Comparison of ENCODE assay signal across 21 cellular contexts in the genomic region with DNA sequence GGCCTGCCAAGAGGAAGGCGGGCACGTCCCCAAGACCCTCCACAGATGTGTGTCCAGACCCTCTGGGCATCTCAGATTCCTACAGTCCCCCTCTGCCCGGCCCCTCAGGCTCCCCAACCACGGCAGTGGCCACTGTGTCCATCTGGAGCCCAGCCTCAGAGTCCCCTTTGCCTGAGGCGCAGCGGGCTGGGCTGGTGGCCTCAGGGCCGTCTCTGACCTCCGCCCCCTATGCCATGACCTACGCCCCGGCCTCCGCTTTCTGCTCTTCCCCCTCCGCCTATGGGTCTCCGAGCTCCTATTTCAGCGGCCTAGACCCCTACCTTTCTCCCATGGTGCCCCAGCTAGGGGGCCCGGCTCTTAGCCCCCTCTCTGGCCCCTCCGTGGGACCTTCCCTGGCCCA. TPM values are rescaled to one million over a fixed set of nuclear protein-coding genes. Genes with fewer than 3 reads are reported as not detected.
A peak's percentile ranks its signal among the peaks of the same experiment; 100 is the strongest.
DNase-seq lines count a peak whose midpoint lies in the region; ATAC-seq, FAIRE-seq and TF ChIP-seq lines count a peak whose summit lies in the region.
"Had no signal": no experiment of that assay in that cellular context is flagged by ENCODE, and none has a peak within 500 bp of the region (broad histone marks: within the 10 kb centered on the region; RNA-seq: fewer than 3 reads in every experiment).

No MANE protein-coding gene starts in this region.

- peak overlapping the region; percentile 14 for H3K27ac ChIP-seq in HUES48 (ENCODE audit: low read depth, low read length)
- H3K27ac ChIP-seq in H1 (ENCODE audit: low read depth, low read length), result no peak overlapping the region
- no peak overlapping the region for H3K27ac ChIP-seq in mesenchymal stem cell (ENCODE audit: low read length, poor library complexity, severe bottlenecking)
- H3K27ac ChIP-seq in neuronal stem cell (replicated peaks; ENCODE audit: low read length), result peak overlapping the region; percentile 55
- H3K27ac ChIP-seq in MM.1S (ENCODE audit: low read length), result no peak overlapping the region
- H3K27ac ChIP-seq: BLaER1, GM23248 had no signal

- H3K4ac ChIP-seq in H1 (replicated peaks; ENCODE audit: insufficient read length, low read depth, low read length), result no peak overlapping the region
- H3K4ac ChIP-seq in mesenchymal stem cell (ENCODE audit: low read depth in 1 of 2, low read length in 2 of 2), result no peak overlapping the region
- H3K4ac ChIP-seq in neuronal stem cell (ENCODE audit: low read length), result no peak overlapping the region

- H3K27me3 ChIP-seq in HUES48 (ENCODE audit: control insufficient read depth, insufficient read depth, low read length) (no peaks in the 10 kb centered on the region), H1 (replicated peaks in 1 of 4; ENCODE audit: control insufficient read depth in 3 of 4, extremely low read depth in 1 of 4, insufficient read depth in 3 of 4, low read length in 3 of 4) (no peaks in the 10 kb centered on the region), mesenchymal stem cell (ENCODE audit: control insufficient read depth in 1 of 2, insufficient read depth in 1 of 2, low read length in 2 of 2) (peaks cover 22 to 46% of the 10 kb centered on the region in 2 experiments), neuronal stem cell (ENCODE audit: control insufficient read depth in 3 of 3, insufficient read depth in 3 of 3, low read depth in 1 of 3, low read length in 3 of 3) (peaks cover 0 to 16% (median 0%) of the 10 kb centered on the region in 3 experiments), MM.1S (replicated peaks; ENCODE audit: insufficient read depth, low read length) (peaks cover 59% of the 10 kb centered on the region)
- H3K27me3 ChIP-seq: BLaER1 had no signal

- TF ChIP-seq RAD21 in H1 (IDR thresholded peaks at IDR 0.05 in 1 of 2, conservative IDR thresholded peaks at IDR 0.05 in 1 of 2; ENCODE audit: low read depth in 2 of 2, low read length in 2 of 2), result no peak

- FAIRE-seq in H1 (lab: Jason Lieb, UNC), result no peak

- POLR2A ChIA-PET in H1 (lab: Charles Lee; ENCODE audit: partially characterized antibody), result interaction anchor here (0.5 to 1.8 kb wide), 3 partner anchors 10 to 74 kb away, joined by 3 to 18 read pairs (median 3); no protein-coding TSS in a partner anchor

- H4K8ac ChIP-seq in H1 (ENCODE audit: extremely low read depth, insufficient read depth, low read length) (no peak overlapping the region), mesenchymal stem cell (ENCODE audit: low read length) (no peak overlapping the region), neuronal stem cell (ENCODE audit: low read depth, low read length) (no peak overlapping the region)

- DNase-seq in H1 (ENCODE audit: low read depth in 1 of 2, low spot score in 2 of 2) (no peak), mesenchymal stem cell (no peak), neuronal stem cell (ENCODE audit: low spot score) (no peak), MM.1S (no peak), middle frontal gyrus (ENCODE audit: extremely low spot score, low spot score) (no peak)
- DNase-seq in activated T-cell treated with anti-CD3 and anti-CD28 coated beads, Interleukin-2, amount 50 U/mL, for 4 hours, result no peak
- DNase-seq: 8988T; Calu3; CD4-positive, alpha-beta memory T cell; DMS79 treated with DMSO at 0.1 percent for 48 hours; GF-D8; HFFc6 had no signal

- H3K14ac ChIP-seq in H1 (ENCODE audit: insufficient read length) (no peak overlapping the region), mesenchymal stem cell (ENCODE audit: low read length in 2 of 2) (no peak overlapping the region), neuronal stem cell (ENCODE audit: low read length) (no peak overlapping the region)

- H3F3A ChIP-seq in MM.1S (ENCODE audit: insufficient read depth, low read length), result no peaks in the 10 kb centered on the region

- H3K9me3 ChIP-seq in HUES48 (ENCODE audit: control insufficient read depth, insufficient read depth, low read length) (no peaks in the 10 kb centered on the region), H1 (ENCODE audit: insufficient read depth in 2 of 2, low read depth in 1 of 2, low read length in 1 of 2) (no peaks in the 10 kb centered on the region), mesenchymal stem cell (ENCODE audit: control insufficient read depth, low read length) (no peaks in the 10 kb centered on the region), neuronal stem cell (replicated peaks in 1 of 2; ENCODE audit: control insufficient read depth in 2 of 2, insufficient read depth in 1 of 2, low read depth in 1 of 2, low read length in 2 of 2) (no peaks in the 10 kb centered on the region), MM.1S (replicated peaks; ENCODE audit: insufficient read depth, low read length) (no peaks in the 10 kb centered on the region)
- H3K9me3 ChIP-seq: BLaER1 had no signal

- H3K36me3 ChIP-seq in HUES48 (ENCODE audit: control insufficient read depth, insufficient read depth, low read length) (no peaks in the 10 kb centered on the region), H1 (ENCODE audit: control insufficient read depth in 2 of 4, insufficient read depth in 4 of 4, low read length in 3 of 4) (no peaks in the 10 kb centered on the region), mesenchymal stem cell (ENCODE audit: control insufficient read depth in 1 of 2, insufficient read depth in 2 of 2, low read depth in 1 of 2, low read length in 2 of 2) (no peaks in the 10 kb centered on the region), neuronal stem cell (replicated peaks in 1 of 2; ENCODE audit: control insufficient read depth in 2 of 2, insufficient read depth in 2 of 2, low read length in 2 of 2) (no peaks in the 10 kb centered on the region), MM.1S (replicated peaks; ENCODE audit: insufficient read depth, low read length) (no peaks in the 10 kb centered on the region)
- H3K36me3 ChIP-seq: BLaER1 had no signal

- H3K4me2 ChIP-seq in H1 (ENCODE audit: insufficient read depth in 1 of 2, low read depth in 2 of 2, low read length in 2 of 2) (peak overlapping the region; percentile 21 to 38; a peak in 2 of 4 replicates), mesenchymal stem cell (ENCODE audit: low read length, poor library complexity, severe bottlenecking) (no peak overlapping the region), neuronal stem cell (ENCODE audit: insufficient read depth, low read length, poor library complexity, severe bottlenecking) (peak overlapping the region; percentile 46), MM.1S (ENCODE audit: low read depth, low read length) (no peak overlapping the region)
- H3K4me2 ChIP-seq: BLaER1 had no signal

- ATAC-seq in activated T-cell treated with anti-CD3 and anti-CD28 coated beads, Interleukin-2, amount 50 U/mL, for 4 hours, result no peak
- no peak for ATAC-seq in HG03108 (IDR thresholded peaks at IDR 0.05; ENCODE audit: unreplicated experiment)
- ATAC-seq: HCT116 had no signal

- H4K91ac ChIP-seq in H1 (replicated peaks; ENCODE audit: insufficient read length, low read length) (no peak overlapping the region), mesenchymal stem cell (ENCODE audit: low read length) (no peak overlapping the region), neuronal stem cell (ENCODE audit: low read depth, low read length, poor library complexity) (no peak overlapping the region)

- H4K5ac ChIP-seq in H1 (ENCODE audit: insufficient read length, low read depth, low read length), result no peak overlapping the region

- no peaks in the 10 kb centered on the region; the same call in 1 of the 2 replicates for H3K23me2 ChIP-seq in H1 (ENCODE audit: low read depth, low read length)

- H2BK20ac ChIP-seq in H1 (ENCODE audit: low read length), result no peak overlapping the region

- H3K27me3 Mint-ChIP-seq in activated T-cell treated with anti-CD3 and anti-CD28 coated beads, Interleukin-2, amount 50 U/mL, for 4 hours (ENCODE audit: low read depth), result peaks cover 16% of the 10 kb centered on the region

- no peak for TF ChIP-seq EP300 in H1 (IDR thresholded peaks at IDR 0.05; ENCODE audit: borderline replicate concordance in 1 of 2, low read depth in 2 of 2, low read length in 2 of 2)

- H3K9ac ChIP-seq in HUES48 (ENCODE audit: low read depth, low read length) (no peak overlapping the region), H1 (replicated peaks in 1 of 4; ENCODE audit: extremely low read depth in 1 of 4, low read depth in 3 of 4, low read length in 3 of 4) (no peak overlapping the region), mesenchymal stem cell (ENCODE audit: low read length) (no peak overlapping the region), neuronal stem cell (ENCODE audit: low read depth, low read length, poor library complexity) (no peak overlapping the region), MM.1S (ENCODE audit: low read length) (no peak overlapping the region)
- H3K9ac ChIP-seq: BLaER1, GM23248 had no signal

- H3K4me3 Mint-ChIP-seq in activated T-cell treated with anti-CD3 and anti-CD28 coated beads, Interleukin-2, amount 50 U/mL, for 4 hours, result no peak overlapping the region
- H3K4me3 Mint-ChIP-seq: CD14-positive monocyte; CD4-positive, alpha-beta memory T cell; HFFc6 had no signal

- H2BK5ac ChIP-seq in H1 (ENCODE audit: low read depth, low read length) (no peak overlapping the region), mesenchymal stem cell (ENCODE audit: low read depth, low read length, poor library complexity, severe bottlenecking) (no peak overlapping the region), neuronal stem cell (ENCODE audit: low read length) (peak overlapping the region; percentile 43)

- H2AK5ac ChIP-seq in H1 (ENCODE audit: low read depth, low read length), result no peak overlapping the region
- H2AK5ac ChIP-seq in mesenchymal stem cell (ENCODE audit: low read length, severe bottlenecking), result no peak overlapping the region
- peak overlapping the region; percentile 46 for H2AK5ac ChIP-seq in neuronal stem cell (ENCODE audit: low read depth, low read length)

- H3K56ac ChIP-seq in H1 (replicated peaks; ENCODE audit: insufficient read length, low read depth, low read length), result no peak overlapping the region

- no peak for TF ChIP-seq POLR2A in H1 (IDR thresholded peaks at IDR 0.05; ENCODE audit: control extremely low read depth in 1 of 2, low read depth in 2 of 2, low read length in 2 of 2)

- H3K4me1 ChIP-seq in HUES48 (ENCODE audit: control insufficient read depth, insufficient read depth, low read length), result 0 out of 2 replicates have a peak, but pooled peaks cover 6% of the 10 kb centered on the region
- H3K4me1 ChIP-seq in H1 (replicated peaks in 1 of 4; ENCODE audit: control insufficient read depth in 3 of 4, insufficient read depth in 4 of 4, low read length in 3 of 4), result peaks cover 0 to 10% (median 4%) of the 10 kb centered on the region in 4 experiments; a peak in 3 of 7 replicates
- H3K4me1 ChIP-seq in mesenchymal stem cell (ENCODE audit: control insufficient read depth, insufficient read depth, low read depth, low read length), result no peaks in the 10 kb centered on the region
- H3K4me1 ChIP-seq in neuronal stem cell (ENCODE audit: control insufficient read depth in 2 of 2, insufficient read depth in 1 of 2, low read depth in 1 of 2, low read length in 2 of 2), result peaks cover 3 to 14% of the 10 kb centered on the region in 2 donors
- H3K4me1 ChIP-seq in MM.1S (ENCODE audit: low read length), result no peaks in the 10 kb centered on the region

- H3K4me1 Mint-ChIP-seq in activated T-cell treated with anti-CD3 and anti-CD28 coated beads, Interleukin-2, amount 50 U/mL, for 4 hours (ENCODE audit: low read depth), result no peaks in the 10 kb centered on the region

- H4K20me1 ChIP-seq in H1 (replicated peaks in 1 of 2; ENCODE audit: control insufficient read depth in 1 of 2, insufficient read depth in 2 of 2, low read length in 2 of 2) (peaks cover 0 to 3% of the 10 kb centered on the region in 2 experiments), MM.1S (ENCODE audit: insufficient read depth, low read length) (no peaks in the 10 kb centered on the region)
- H4K20me1 ChIP-seq: BLaER1 had no signal

- H3K79me1 ChIP-seq in H1 (ENCODE audit: low read depth, low read length) (no peaks in the 10 kb centered on the region), mesenchymal stem cell (replicated peaks; ENCODE audit: low read length, poor library complexity, severe bottlenecking) (no peaks in the 10 kb centered on the region), neuronal stem cell (ENCODE audit: low read depth, low read length) (no peaks in the 10 kb centered on the region)

- H3K36me3 Mint-ChIP-seq in activated T-cell treated with anti-CD3 and anti-CD28 coated beads, Interleukin-2, amount 50 U/mL, for 4 hours (ENCODE audit: insufficient read depth), result no peaks in the 10 kb centered on the region
- H3K36me3 Mint-ChIP-seq: CD14-positive monocyte; CD4-positive, alpha-beta memory T cell had no signal

- H3K23ac ChIP-seq in H1 (ENCODE audit: insufficient read length) (no peak overlapping the region), mesenchymal stem cell (ENCODE audit: low read length in 2 of 2) (no peak overlapping the region), neuronal stem cell (ENCODE audit: low read depth, low read length, poor library complexity) (no peak overlapping the region)

- no peak overlapping the region for H2BK12ac ChIP-seq in H1 (ENCODE audit: low read depth, low read length)
- H2BK12ac ChIP-seq in mesenchymal stem cell (ENCODE audit: low read length in 2 of 2), result no peak overlapping the region
- H2BK12ac ChIP-seq in neuronal stem cell (ENCODE audit: low read length), result no peak overlapping the region

- H2AFZ ChIP-seq in H1 (ENCODE audit: low read length) (no peak overlapping the region), mesenchymal stem cell (ENCODE audit: low read depth, low read length) (no peak overlapping the region), neuronal stem cell (ENCODE audit: low read length) (peak overlapping the region; percentile 62), MM.1S (ENCODE audit: low read length) (no peak overlapping the region)
- H2AFZ ChIP-seq: GM23248 had no signal

- H3K9me3 Mint-ChIP-seq in activated T-cell treated with anti-CD3 and anti-CD28 coated beads, Interleukin-2, amount 50 U/mL, for 4 hours, result no peaks in the 10 kb centered on the region
- H3K9me3 Mint-ChIP-seq: CD14-positive monocyte, HFFc6 had no signal

- CTCF ChIA-PET in H1 (lab: Charles Lee; ENCODE audit: partially characterized antibody), result interaction anchor here (0.7 to 2.7 kb wide), 7 partner anchors 10 to 74 kb away, joined by 4 to 12 read pairs (median 7); no protein-coding TSS in a partner anchor

- H3K18ac ChIP-seq in H1 (ENCODE audit: extremely low read depth, low read length) (no peak overlapping the region), mesenchymal stem cell (ENCODE audit: low read depth in 1 of 2, low read length in 2 of 2) (no peak overlapping the region), neuronal stem cell (ENCODE audit: low read length) (peak overlapping the region; percentile 94)

- H2BK15ac ChIP-seq in H1 (ENCODE audit: low read length) (no peak overlapping the region), mesenchymal stem cell (ENCODE audit: low read depth, poor library complexity, severe bottlenecking) (peak overlapping the region; percentile 83), neuronal stem cell (ENCODE audit: low read length) (peak overlapping the region; percentile 42)

- no peak for TF ChIP-seq CTCF in H1 (IDR thresholded peaks at IDR 0.05; ENCODE audit: control extremely low read depth in 1 of 3, insufficient read depth in 1 of 3, low read depth in 1 of 3, low read length in 3 of 3)
- no peak for TF ChIP-seq CTCF in MM.1S (IDR thresholded peaks at IDR 0.05; ENCODE audit: low read length)

- no peaks in the 10 kb centered on the region for H3K79me2 ChIP-seq in H1 (ENCODE audit: control insufficient read depth in 1 of 2, insufficient read depth in 2 of 2, low read length in 2 of 2)
- no peaks in the 10 kb centered on the region for H3K79me2 ChIP-seq in MM.1S (ENCODE audit: low read length)

- H3K9me2 ChIP-seq in MM.1S (replicated peaks; ENCODE audit: insufficient read depth, low read length), result no peaks in the 10 kb centered on the region

- H2BK120ac ChIP-seq in H1 (replicated peaks; ENCODE audit: low read depth, low read length) (no peak overlapping the region), mesenchymal stem cell (ENCODE audit: low read depth, low read length) (no peak overlapping the region), neuronal stem cell (ENCODE audit: low read depth, low read length) (peak overlapping the region; percentile 34)

- WGBS in H1 (ENCODE audit: extremely low coverage in 1 of 2, insufficient coverage in 1 of 2, insufficient read length in 1 of 2, insufficient replicate concordance in 2 of 2, low coverage in 1 of 2, low lambda C conversion rate in 2 of 2, missing lambda C conversion rate in 1 of 2), 2 experiments, result 92% methylated on average over 14 of the region's 16 CpGs; no CpG with 5 or more reads in 1 of the 2 experiments
- WGBS in mesenchymal stem cell, result 86% methylated on average over 16 of the region's 16 CpGs
- no CpG with 5 or more reads among the region's 16 CpGs for whole genome bisulfite sequencing in neuronal stem cell (ENCODE audit: extremely low coverage in 2 of 2, insufficient read length in 2 of 2, insufficient replicate concordance in 1 of 2), 2 donors

- H3K4me3 ChIP-seq in HUES48 (ENCODE audit: low read depth, low read length), result no peak overlapping the region
- no peak overlapping the region for H3K4me3 ChIP-seq in H1 (ENCODE audit: extremely low read depth in 1 of 4, insufficient read depth in 2 of 4, low read depth in 3 of 4, low read length in 4 of 4)
- H3K4me3 ChIP-seq in mesenchymal stem cell (ENCODE audit: insufficient read depth in 1 of 2, low read depth in 1 of 2, low read length in 2 of 2), result no peak overlapping the region
- H3K4me3 ChIP-seq in neuronal stem cell (ENCODE audit: low read length in 2 of 2), result no peak overlapping the region
- H3K4me3 ChIP-seq in MM.1S (ENCODE audit: low read length), result no peak overlapping the region
- H3K4me3 ChIP-seq: BLaER1, GM23248 had no signal

RNA-seq across cellular contexts. Expression of gene CRX, which starts 17.7 kb away (rescaled TPM):
- total RNA-seq in H1 (2021; fragmentation: NEBNext Ultra II Directional; extraction: Animal tissue kit (Norgen Biotek cat#: 25700)), result not detected in 2 replicates
- 0.06 and 0.08 TPM in 2 replicates for polyA plus RNA-seq in H1 (2011; rRNA removed)
- 0.04 TPM for polyA plus RNA-seq in H1 (2011; cell fraction: cytosol; rRNA removed)
- polyA plus RNA-seq in H1 (2011; cell fraction: nucleus; rRNA removed), result 0.03 TPM
- 0.08 to 0.24 TPM (median 0.23 TPM) in 3 of 4 replicates, not detected in the other for polyA plus RNA-seq in H1 (2012, experiment 1 of 2)
- 0.08 TPM for polyA plus RNA-seq in H1 (2012, experiment 2 of 2)
- polyA plus RNA-seq in H1 (2013, experiment 1 of 2), result 0.02 TPM
- polyA plus RNA-seq in H1 (2013, experiment 2 of 2), result not detected
- polyA minus RNA-seq in H1 (2011; rRNA and poly(A)+ RNA removed), result 0.06 and 0.07 TPM in 2 replicates
- polyA minus RNA-seq in H1 (2011; cell fraction: cytosol; rRNA and poly(A)+ RNA removed), result not detected
- polyA minus RNA-seq in H1 (2011; cell fraction: nucleus; rRNA and poly(A)+ RNA removed), result not detected
- not detected for polyA plus RNA-seq in mesenchymal stem cell (2013, experiment 1 of 2)
- not detected for polyA plus RNA-seq in mesenchymal stem cell (2013, experiment 2 of 2)
- polyA plus RNA-seq in neuronal stem cell (2013, experiment 1 of 2), result 0.14 TPM
- polyA plus RNA-seq in neuronal stem cell (2013, experiment 2 of 2), result 0.08 TPM
- total RNA-seq in activated T-cell treated with anti-CD3 and anti-CD28 coated beads, Interleukin-2, amount 50 U/mL, for 4 hours, result not detected
- total RNA-seq: A673; Calu3; CD4-positive, alpha-beta memory T cell; GM23248; HFFc6 had no signal
- polyA plus RNA-seq: AG04450; CD14-positive monocyte; CD4-positive, alpha-beta memory T cell; GM23248 had no signal

RNA-seq across cellular contexts. Expression of gene TPRX2, which starts 19.6 kb away (rescaled TPM):
- total RNA-seq in H1 (2021; fragmentation: NEBNext Ultra II Directional; extraction: Animal tissue kit (Norgen Biotek cat#: 25700)), result not detected in 2 replicates
- polyA plus RNA-seq in H1 (2011; rRNA removed), result not detected in 2 replicates
- polyA plus RNA-seq in H1 (2011; cell fraction: cytosol; rRNA removed), result not detected
- not detected for polyA plus RNA-seq in H1 (2011; cell fraction: nucleus; rRNA removed)
- not detected in 4 replicates for polyA plus RNA-seq in H1 (2012, experiment 1 of 2)
- not detected for polyA plus RNA-seq in H1 (2012, experiment 2 of 2)
- polyA plus RNA-seq in H1 (2013, experiment 1 of 2), result 0.10 TPM
- polyA plus RNA-seq in H1 (2013, experiment 2 of 2), result not detected
- polyA minus RNA-seq in H1 (2011; rRNA and poly(A)+ RNA removed), result not detected in 2 replicates
- polyA minus RNA-seq in H1 (2011; cell fraction: cytosol; rRNA and poly(A)+ RNA removed), result not detected
- not detected for polyA minus RNA-seq in H1 (2011; cell fraction: nucleus; rRNA and poly(A)+ RNA removed)
- not detected for polyA plus RNA-seq in mesenchymal stem cell (2013, experiment 1 of 2)
- polyA plus RNA-seq in mesenchymal stem cell (2013, experiment 2 of 2), result not detected
- polyA plus RNA-seq in neuronal stem cell (2013, experiment 1 of 2), result not detected
- not detected for polyA plus RNA-seq in neuronal stem cell (2013, experiment 2 of 2)
- not detected for total RNA-seq in activated T-cell treated with anti-CD3 and anti-CD28 coated beads, Interleukin-2, amount 50 U/mL, for 4 hours
- total RNA-seq: A673; Calu3; CD4-positive, alpha-beta memory T cell; GM23248; H7; HFFc6 had no signal
- polyA plus RNA-seq: AG04450; CD14-positive monocyte; CD4-positive, alpha-beta memory T cell; GM23248 had no signal

RNA-seq across cellular contexts. Expression of gene TPRX1, which starts 35.1 kb away (rescaled TPM):
- not detected in 2 replicates for total RNA-seq in H1 (2021; fragmentation: NEBNext Ultra II Directional; extraction: Animal tissue kit (Norgen Biotek cat#: 25700))
- 0.03 and 0.05 TPM in 2 replicates for polyA plus RNA-seq in H1 (2011; rRNA removed)
- not detected for polyA plus RNA-seq in H1 (2011; cell fraction: cytosol; rRNA removed)
- polyA plus RNA-seq in H1 (2011; cell fraction: nucleus; rRNA removed), result not detected
- not detected in 4 replicates for polyA plus RNA-seq in H1 (2012, experiment 1 of 2)
- polyA plus RNA-seq in H1 (2012, experiment 2 of 2), result not detected
- polyA plus RNA-seq in H1 (2013, experiment 1 of 2), result 0.04 TPM
- 0.04 TPM for polyA plus RNA-seq in H1 (2013, experiment 2 of 2)
- polyA minus RNA-seq in H1 (2011; rRNA and poly(A)+ RNA removed), result not detected in 2 replicates
- polyA minus RNA-seq in H1 (2011; cell fraction: cytosol; rRNA and poly(A)+ RNA removed), result not detected
- not detected for polyA minus RNA-seq in H1 (2011; cell fraction: nucleus; rRNA and poly(A)+ RNA removed)
- not detected for polyA plus RNA-seq in mesenchymal stem cell (2013, experiment 1 of 2)
- not detected for polyA plus RNA-seq in mesenchymal stem cell (2013, experiment 2 of 2)
- not detected for polyA plus RNA-seq in neuronal stem cell (2013, experiment 1 of 2)
- polyA plus RNA-seq in neuronal stem cell (2013, experiment 2 of 2), result not detected
- total RNA-seq in activated T-cell treated with anti-CD3 and anti-CD28 coated beads, Interleukin-2, amount 50 U/mL, for 4 hours, result not detected
- total RNA-seq: A673; Calu3; CD4-positive, alpha-beta memory T cell; GM23248; H7; HFFc6 had no signal
- polyA plus RNA-seq: AG04450; CD14-positive monocyte; CD4-positive, alpha-beta memory T cell; GM23248 had no signal

RNA-seq across cellular contexts. Expression of gene SULT2A1, which starts 46.7 kb away (rescaled TPM):
- not detected in 2 replicates for total RNA-seq in H1 (2021; fragmentation: NEBNext Ultra II Directional; extraction: Animal tissue kit (Norgen Biotek cat#: 25700))
- not detected in 2 replicates for polyA plus RNA-seq in H1 (2011; rRNA removed)
- polyA plus RNA-seq in H1 (2011; cell fraction: cytosol; rRNA removed), result not detected
- not detected for polyA plus RNA-seq in H1 (2011; cell fraction: nucleus; rRNA removed)
- polyA plus RNA-seq in H1 (2012, experiment 1 of 2), result not detected in 4 replicates
- polyA plus RNA-seq in H1 (2012, experiment 2 of 2), result not detected
- not detected for polyA plus RNA-seq in H1 (2013, experiment 1 of 2)
- not detected for polyA plus RNA-seq in H1 (2013, experiment 2 of 2)
- not detected in 2 replicates for polyA minus RNA-seq in H1 (2011; rRNA and poly(A)+ RNA removed)
- polyA minus RNA-seq in H1 (2011; cell fraction: cytosol; rRNA and poly(A)+ RNA removed), result not detected
- polyA minus RNA-seq in H1 (2011; cell fraction: nucleus; rRNA and poly(A)+ RNA removed), result not detected
- polyA plus RNA-seq in mesenchymal stem cell (2013, experiment 1 of 2), result not detected
- not detected for polyA plus RNA-seq in mesenchymal stem cell (2013, experiment 2 of 2)
- not detected for polyA plus RNA-seq in neuronal stem cell (2013, experiment 1 of 2)
- not detected for polyA plus RNA-seq in neuronal stem cell (2013, experiment 2 of 2)
- total RNA-seq in activated T-cell treated with anti-CD3 and anti-CD28 coated beads, Interleukin-2, amount 50 U/mL, for 4 hours, result under 1 TPM; 0.10 to 0.16 (median 0.11) TPM
- total RNA-seq: A673; Calu3; CD4-positive, alpha-beta memory T cell; GM23248; H7; HFFc6 had no signal
- polyA plus RNA-seq: AG04450; CD14-positive monocyte; CD4-positive, alpha-beta memory T cell; GM23248 had no signal

Comparison
In these comparisons a context has a peak if more than half of its experiments do, and no peak if none do; other contexts are left out.
1. H3K27ac ChIP-seq: peak in HUES48 (single experiment) and neuronal stem cell (single experiment); none in H1 (single experiment), mesenchymal stem cell (single experiment) and MM.1S (single experiment).
2. H3K4me2 ChIP-seq: peak in H1 (2 of 2) and neuronal stem cell (single experiment); none in mesenchymal stem cell (single experiment) and MM.1S (single experiment).